7 cellular contexts compared by ENCODE assay signal in the genomic region with DNA sequence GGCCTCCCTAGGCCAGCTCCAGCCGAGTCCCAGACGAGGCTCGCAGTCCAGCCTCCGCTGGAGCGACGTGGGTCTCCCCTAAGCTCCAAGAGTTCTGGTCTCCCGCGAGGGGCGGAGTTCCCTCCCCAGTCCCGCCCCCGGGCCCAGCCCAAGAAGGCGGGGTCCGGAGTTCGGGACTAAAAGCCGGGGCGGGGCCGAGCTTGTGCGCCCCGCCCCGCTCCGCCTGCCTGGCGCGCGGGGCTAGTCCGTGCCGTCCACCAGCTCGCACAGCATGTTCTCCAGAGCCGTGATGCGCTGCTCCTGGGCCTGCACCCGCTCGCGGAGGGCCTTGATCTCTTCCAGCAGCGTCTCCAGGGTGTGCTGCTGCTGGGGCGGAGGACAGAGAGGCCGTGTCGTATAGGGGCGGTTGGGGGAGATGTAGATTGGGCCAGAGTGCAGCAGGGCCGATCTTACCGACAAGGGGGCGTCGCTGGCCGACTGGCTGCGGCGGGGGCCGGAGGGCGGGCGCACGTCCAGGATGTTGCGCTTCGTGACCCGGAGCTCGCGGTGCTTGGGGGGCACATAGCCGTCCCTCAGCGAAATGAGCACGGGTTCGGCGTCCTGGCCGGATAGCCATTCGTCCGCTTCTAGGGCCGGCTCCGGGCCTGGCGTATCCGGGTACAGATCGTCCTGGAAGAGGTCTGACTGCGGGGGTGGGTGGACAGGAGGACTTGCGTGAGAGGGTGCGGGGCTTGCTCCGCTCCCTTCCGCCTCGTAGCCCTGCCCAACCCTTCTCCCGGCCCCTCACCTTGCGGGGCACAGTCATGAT. TPM values are rescaled to one million over a fixed set of nuclear protein-coding genes. Genes with fewer than 3 reads are reported as not detected.
A peak's percentile ranks its signal among the peaks of the same experiment; 100 is the strongest.
DNase-seq lines count a peak whose midpoint lies in the region; ATAC-seq and TF ChIP-seq lines count a peak whose summit lies in the region.

No MANE protein-coding gene starts in this region.

- TF ChIP-seq CTCF in HL-60 (IDR thresholded peaks at IDR 0.05; ENCODE audit: insufficient read depth, low read length) (no peak), cardiac muscle cell (IDR thresholded peaks at IDR 0.05; ENCODE audit: low read depth, low read length) (no peak), tibial artery (IDR thresholded peaks at IDR 0.05) (no peak)

- CTCF ChIA-PET in T-cell (lab: Charles Lee): interaction anchor here (0.6 to 6.0 kb wide), 12 partner anchors 9 to 1873 kb away, joined by 3 to 56 read pairs (median 4); partner anchors contain the start of genes ABHD15 (in 1 of the 2), ANKRD13B (in 1 of the 2) and PHF12 (in 1 of the 2)

- intact Hi-C loops in tibial artery (cut with DNase I; ENCODE audit: low total_unique reads): no loop called here

- H3K27ac ChIP-seq in HL-60 (replicated peaks) (no peak overlapping the region), adipose tissue (ENCODE audit: low read depth, low read length) (peak overlapping the region; percentile 72), cardiac muscle cell (no peak overlapping the region), trophoblast cell (ENCODE audit: low read depth, low read length) (no peak overlapping the region), tibial artery (peak overlapping the region; percentile 9 to 11)

- H3K36me3 ChIP-seq in cardiac muscle cell (no peaks in the 10 kb centered on the region), trophoblast cell (ENCODE audit: control insufficient read depth in 1 of 2, insufficient read depth in 2 of 2, low read length in 2 of 2) (no peaks in the 10 kb centered on the region), tibial artery (no peaks in the 10 kb centered on the region)

- H3K4me3 ChIP-seq in HL-60 (replicated peaks; ENCODE audit: insufficient read depth, low read length) (peak overlapping the region; percentile 34), cardiac muscle cell (no peak overlapping the region), trophoblast cell (ENCODE audit: low read depth, low read length) (peak overlapping the region; percentile 48), tibial artery (peak overlapping the region; percentile 32 to 47)

- H3K4me2 ChIP-seq in trophoblast cell (ENCODE audit: low read length): peak overlapping the region; percentile 77

- H2BK12ac ChIP-seq in trophoblast cell (ENCODE audit: low read length): no peak overlapping the region

- POLR2A ChIA-PET in T-cell (lab: Charles Lee): interaction anchor here in 1 of 2 donors (0.5 to 0.6 kb wide), 2 partner anchors 93 to 163 kb away, joined by 3 to 7 read pairs; no protein-coding TSS in a partner anchor

- H3K27me3 ChIP-seq in HL-60 (ENCODE audit: insufficient read depth, poor library complexity, severe bottlenecking): peaks cover 8% of the 10 kb centered on the region
- H3K27me3 ChIP-seq in cardiac muscle cell: peaks cover 13% of the 10 kb centered on the region
- peaks cover 16% of the 10 kb centered on the region for H3K27me3 ChIP-seq in trophoblast cell (ENCODE audit: insufficient read depth, low read length)
- peaks cover 0 to 6% of the 10 kb centered on the region in 2 donors for H3K27me3 ChIP-seq in tibial artery

- ATAC-seq in GM18907 (IDR thresholded peaks at IDR 0.05; ENCODE audit: unreplicated experiment) (peak; percentile 50), T-cell (replicated peaks in 1 of 4) (peak; percentile 67 to 73 (median 68))

- DNase-seq in HL-60 (ENCODE audit: low read depth in 1 of 2, low spot score in 1 of 2) (peak; percentile 76), T-cell (peak; percentile 59 to 87 (median 74)), cardiac muscle cell (ENCODE audit: low read depth in 1 of 2, low spot score in 1 of 2) (peak; percentile 89 to 92), trophoblast cell (peak; percentile 94 to 95), tibial artery (peak; percentile 88 to 93)

- WGBS in adipose tissue, 3 donors: 2 to 3% (median 2%) methylated on average over 54 to 74 of the region's 74 CpGs
- WGBS in trophoblast cell (ENCODE audit: extremely low coverage, insufficient coverage, insufficient read length): no CpG with 5 or more reads among the region's 74 CpGs

- H3K4me1 Mint-ChIP-seq in T-cell: peaks cover 31 to 40% (median 37%) of the 10 kb centered on the region in 3 donors

- no peaks in the 10 kb centered on the region for H3K79me2 ChIP-seq in trophoblast cell (ENCODE audit: control insufficient read depth, insufficient read depth, low read length, poor library complexity)

- H3K9ac ChIP-seq in trophoblast cell (ENCODE audit: low read length): no peak overlapping the region

- H4K8ac ChIP-seq in trophoblast cell (ENCODE audit: low read depth, low read length): no peak overlapping the region

- peak overlapping the region; percentile 78 to 89 (median 87) for H3K4me3 Mint-ChIP-seq in T-cell

- H3K36me3 Mint-ChIP-seq in T-cell: no peaks in the 10 kb centered on the region

- H2BK5ac ChIP-seq in trophoblast cell (ENCODE audit: low read depth, low read length, poor library complexity): no peak overlapping the region

- no peak overlapping the region for H2AK5ac ChIP-seq in trophoblast cell (ENCODE audit: low read length)

- H3K79me1 ChIP-seq in trophoblast cell (ENCODE audit: low read length): peaks cover 8% of the 10 kb centered on the region

- H3K14ac ChIP-seq in trophoblast cell (ENCODE audit: low read length): no peak overlapping the region

- H3K9me3 ChIP-seq in cardiac muscle cell (ENCODE audit: low read depth) (no peaks in the 10 kb centered on the region), trophoblast cell (ENCODE audit: insufficient read depth, low read depth, low read length) (peaks cover 16% of the 10 kb centered on the region), tibial artery (no peaks in the 10 kb centered on the region)

- no peaks in the 10 kb centered on the region for H3K9me3 Mint-ChIP-seq in T-cell

- peak overlapping the region; percentile 84 to 91 for H3K27ac Mint-ChIP-seq in T-cell

- no peak overlapping the region for H3K23ac ChIP-seq in trophoblast cell (ENCODE audit: low read length)

- no peak overlapping the region for H2AFZ ChIP-seq in trophoblast cell (ENCODE audit: insufficient read depth, low read length, poor library complexity)

- H4K12ac ChIP-seq in trophoblast cell (ENCODE audit: low read depth, low read length): no peak overlapping the region

- H3K4me1 ChIP-seq in cardiac muscle cell (ENCODE audit: low read depth) (peaks cover 34% of the 10 kb centered on the region), trophoblast cell (ENCODE audit: control insufficient read depth in 1 of 2, insufficient read depth in 2 of 2, low read length in 2 of 2) (peaks cover 30 to 46% of the 10 kb centered on the region in 2 experiments), tibial artery (peaks cover 0 to 80% (median 66%) of the 10 kb centered on the region in 4 donors)

- H3K27me3 Mint-ChIP-seq in T-cell: no peaks in the 10 kb centered on the region

- no peak overlapping the region for H3K18ac ChIP-seq in trophoblast cell (ENCODE audit: low read length)

- no peak overlapping the region for H4K91ac ChIP-seq in trophoblast cell (ENCODE audit: low read depth, low read length)

- no peak overlapping the region for H3K4ac ChIP-seq in trophoblast cell (ENCODE audit: low read depth, low read length)

- H2BK120ac ChIP-seq in trophoblast cell (ENCODE audit: insufficient read depth, low read length, poor library complexity): no peak overlapping the region

RNA-seq across cellular contexts. Expression of gene CORO6, which starts 7.0 kb away (rescaled TPM):
- total RNA-seq in T-cell: 1 to 10 TPM; 2.4 to 4.1 (median 3.6) TPM
- 10 to 100 TPM in 2 of 3 donors, 1 to 10 TPM in 1; 4.6 to 16.1 (median 13.6) TPM for polyA plus RNA-seq in adipose tissue
- 127 and 243 TPM in 2 replicates for total RNA-seq in cardiac muscle cell
- polyA plus RNA-seq in cardiac muscle cell: 163 and 255 TPM in 2 replicates
- polyA plus RNA-seq in trophoblast cell (2013): 10.5 and 11.5 TPM in 2 replicates

RNA-seq across cellular contexts. Expression of gene ANKRD13B, which starts 22.8 kb away (rescaled TPM):
- total RNA-seq in T-cell (1 to 10 TPM; 1.7 to 6.4 (median 4.1) TPM), cardiac muscle cell (7.5 and 12.7 TPM in 2 replicates)
- polyA plus RNA-seq in adipose tissue (1 to 10 TPM; 3.6 to 7.9 (median 6.6) TPM), cardiac muscle cell (6.3 and 7.4 TPM in 2 replicates)
- polyA plus RNA-seq in trophoblast cell (2013): 1.6 and 1.9 TPM in 2 replicates

RNA-seq across cellular contexts. Expression of gene GIT1, which starts 26.2 kb away (rescaled TPM):
- total RNA-seq in T-cell (10 to 100 TPM; 36.7 to 86.4 (median 71.8) TPM), cardiac muscle cell (35.5 and 52.1 TPM in 2 replicates)
- polyA plus RNA-seq in adipose tissue (10 to 100 TPM; 14.6 to 36.8 (median 30.2) TPM), cardiac muscle cell (37.5 and 50.5 TPM in 2 replicates)
- polyA plus RNA-seq in trophoblast cell (2013): 33.6 and 35.0 TPM in 2 replicates

RNA-seq across cellular contexts. Expression of gene TP53I13, which starts 47.2 kb away (rescaled TPM):
- total RNA-seq in T-cell (100 to 1,000 TPM in 3 of 5 donors, 10 to 100 TPM in 2; 56.0 to 166 (median 128) TPM), cardiac muscle cell (100 and 105 TPM in 2 replicates)
- polyA plus RNA-seq in adipose tissue (100 to 1,000 TPM in 1 of 3 donors, 10 to 100 TPM in 2; 54.3 to 166 (median 84.3) TPM), cardiac muscle cell (102 and 104 TPM in 2 replicates)
- 17.1 and 19.5 TPM in 2 replicates for polyA plus RNA-seq in trophoblast cell (2013)

RNA-seq across cellular contexts. Expression of gene ABHD15, which starts 48.9 kb away (rescaled TPM):
- total RNA-seq in T-cell (10 to 100 TPM in 4 of 5 donors, 1 to 10 TPM in 1; 7.9 to 23.1 (median 16.5) TPM), cardiac muscle cell (5.8 and 7.2 TPM in 2 replicates)
- polyA plus RNA-seq in adipose tissue (10 to 100 TPM in 1 of 3 donors, 1 to 10 TPM in 2; 8.3 to 38.0 (median 8.3) TPM), cardiac muscle cell (4.8 and 5.3 TPM in 2 replicates)
- 2.3 and 2.8 TPM in 2 replicates for polyA plus RNA-seq in trophoblast cell (2013)

Comparison
In these comparisons a context has a peak if more than half of its experiments do, and no peak if none do; other contexts are left out.
1. H3K27ac ChIP-seq: peak in adipose tissue (single experiment) and tibial artery (2 of 2); none in HL-60 (single experiment), cardiac muscle cell (single experiment) and trophoblast cell (single experiment).
2. RNA of gene CORO6, which starts 7.0 kb away (total RNA-seq): 127 to 243 TPM in cardiac muscle cell; 2.4 to 4.1 TPM in T-cell; every median in the first group is over 10 times any median in the second.
3. Peak in every context shown above with its lines, with median percentiles within 50 percentile points of each other: DNase-seq.